ENCODE assay signal across 21 cellular contexts in genomic region chr5:148685520-148686134, GRCh38. TPM values are rescaled to one million over a fixed set of nuclear protein-coding genes. Genes with fewer than 3 reads are reported as not detected.
DNase-seq lines count a peak whose midpoint lies in the region; ATAC-seq and TF ChIP-seq lines count a peak whose summit lies in the region.
"Had no signal": no experiment of that assay in that cellular context is flagged by ENCODE, and none has a peak within 500 bp of the region (broad histone marks: within the 10 kb centered on the region; RNA-seq: fewer than 3 reads in every experiment).

No MANE protein-coding gene starts in this region.

- 26 to 46% (median 40%) methylated on average over 3 of the region's 3 CpGs for WGBS in stomach, 5 donors

- H3K4me1 ChIP-seq in cardiac muscle cell (ENCODE audit: low read depth): peaks cover 20% of the 10 kb centered on the region
- H3K4me1 ChIP-seq in stomach: peaks cover 0 to 16% (median 4%) of the 10 kb centered on the region in 4 donors

- no peak for TF ChIP-seq POLR2A in stomach (IDR thresholded peaks at IDR 0.05)

- ATAC-seq in HG02678 (IDR thresholded peaks at IDR 0.05; ENCODE audit: unreplicated experiment): peak; percentile 37
- ATAC-seq in HG03571 (IDR thresholded peaks at IDR 0.05; ENCODE audit: unreplicated experiment): no peak
- ATAC-seq: stimulated activated effector memory CD8-positive, alpha-beta T cell treated with anti-CD3 and anti-CD28 coated beads, Interleukin-12 subunit alpha, Interleukin-12 subunit beta, amount 100 ng/mL, for 72 hours had no signal

- no peak overlapping the region for H3K4me3 ChIP-seq in cardiac muscle cell
- H3K4me3 ChIP-seq in stomach: no peak overlapping the region
- H3K4me3 ChIP-seq in H7 (ENCODE audit: insufficient read depth, low read depth, low read length): no peak overlapping the region

- H3K27me3 ChIP-seq in cardiac muscle cell (no peaks in the 10 kb centered on the region), stomach (no peaks in the 10 kb centered on the region), H7 (ENCODE audit: control insufficient read depth, insufficient read depth, low read length) (no peaks in the 10 kb centered on the region)

- no peak for TF ChIP-seq CTCF in VCaP (conservative IDR thresholded peaks at IDR 0.05)
- no peak for TF ChIP-seq CTCF in cardiac muscle cell (IDR thresholded peaks at IDR 0.05; ENCODE audit: low read depth, low read length)
- no peak for TF ChIP-seq CTCF in stomach (IDR thresholded peaks at IDR 0.05)

- TF ChIP-seq EP300 in stomach (IDR thresholded peaks at IDR 0.05): no peak

- no peaks in the 10 kb centered on the region for H3K36me3 ChIP-seq in cardiac muscle cell
- no peaks in the 10 kb centered on the region for H3K36me3 ChIP-seq in stomach
- no peaks in the 10 kb centered on the region for H3K36me3 ChIP-seq in H7 (replicated peaks; ENCODE audit: control insufficient read depth, insufficient read depth, low read length)

- peak overlapping the region; percentile 40 for H3K27ac ChIP-seq in VCaP
- H3K27ac ChIP-seq in cardiac muscle cell: peak overlapping the region; percentile 8
- no peak overlapping the region for H3K27ac ChIP-seq in stomach

- peak in 1 of 2 donors; percentile 35 for DNase-seq in cardiac muscle cell (ENCODE audit: low read depth in 1 of 2, low spot score in 1 of 2)
- DNase-seq in stomach: peak; percentile 45
- DNase-seq in H7: no peak
- no peak for DNase-seq in hippocampal formation (lab: John Stamatoyannopoulos, UW)
- DNase-seq: activated CD4-positive, alpha-beta T cell treated with anti-CD3 and anti-CD28 coated beads, Interleukin-2, amount 50 U/mL, for 48 hours; activated naive CD8-positive, alpha-beta T cell treated with anti-CD3 and anti-CD28 coated beads, Interleukin-2, amount 10 ng/mL, durations not matched to agents 7 days and 5 days; CD4-positive, alpha-beta memory T cell; cortex of kidney; GOT3; hypothalamus; NCI-H1436 treated with DMSO at 0.1 percent for 48 hours; NCI-H524; small intestine; stimulated activated CD4-positive, alpha-beta T cell treated with anti-CD3 and anti-CD28 coated beads, Interleukin-2, amount 100 ng/mL, for 24 hours had no signal

- intact Hi-C loops in stomach (cut with DNase I; ENCODE audit: low total_unique reads): no loop called here

- H3K9me3 ChIP-seq in cardiac muscle cell (ENCODE audit: low read depth) (no peaks in the 10 kb centered on the region), stomach (peaks cover 0 to 13% (median 6%) of the 10 kb centered on the region in 4 donors)

RNA-seq across cellular contexts. Expression of gene HTR4, which starts 31.3 kb away (rescaled TPM):
- total RNA-seq in cardiac muscle cell (0.67 and 2.3 TPM in 2 replicates), stomach (10 to 100 TPM in 1 of 5 donors, 1 to 10 TPM in 1, under 1 TPM in 1, not detected in 2; 0.92 to 17.4 (median 7.6) TPM)
- polyA plus RNA-seq in cardiac muscle cell (0.82 and 1.9 TPM in 2 replicates), stomach (not detected)
- total RNA-seq in H7 (2014; rRNA removed; shearing (Covaris generic)): not detected in 2 replicates
- total RNA-seq: activated naive CD8-positive, alpha-beta T cell treated with anti-CD3 and anti-CD28 coated beads, Interleukin-2, amount 10 ng/mL, durations not matched to agents 7 days and 5 days; CD4-positive, alpha-beta memory T cell; G401; lung microvascular endothelial cell; pulmonary artery endothelial cell had no signal
- polyA plus RNA-seq: CD4-positive, alpha-beta memory T cell had no signal

Comparison
In these comparisons a context has a peak if more than half of its experiments do, and no peak if none do; other contexts are left out.
1. H3K27ac ChIP-seq: peak in VCaP (single experiment) and cardiac muscle cell (single experiment); none in stomach (0 of 5).